In genomic region chr1:149937779-149938178, GRCh38 we compare ENCODE assay signal across 9 cellular contexts. TPM values are rescaled to one million over a fixed set of nuclear protein-coding genes. Genes with fewer than 3 reads are reported as not detected.
A peak's percentile ranks its signal among the peaks of the same experiment; 100 is the strongest.
DNase-seq lines count a peak whose midpoint lies in the region; FAIRE-seq and TF ChIP-seq lines count a peak whose summit lies in the region.
"Had no signal": no experiment of that assay in that cellular context is flagged by ENCODE, and none has a peak within 500 bp of the region (broad histone marks: within the 10 kb centered on the region; RNA-seq: fewer than 3 reads in every experiment).

No MANE protein-coding gene starts in this region.

- H3K27me3 Mint-ChIP-seq in T-helper 2 cell treated with Interferon-gamma antibody and Interleukin-4, amounts not matched to agents 5 μg/mL and 100 μg/mL, for 36 hours (ENCODE audit: low read depth): no peaks in the 10 kb centered on the region

- H3K9me3 ChIP-seq in endothelial cell of umbilical vein (replicated peaks; ENCODE audit: control insufficient read depth, insufficient read depth, low read length): no peaks in the 10 kb centered on the region
- no peaks in the 10 kb centered on the region for H3K9me3 ChIP-seq in smooth muscle cell (replicated peaks; ENCODE audit: low read depth)
- H3K9me3 ChIP-seq: neutrophil had no signal

- FAIRE-seq in endothelial cell of umbilical vein (lab: Jason Lieb, UNC): no peak

- H3K4me1 ChIP-seq in endothelial cell of umbilical vein (ENCODE audit: control insufficient read depth, extremely low read depth, insufficient read depth, low read length) (peaks cover 33% of the 10 kb centered on the region), smooth muscle cell (ENCODE audit: low read depth) (peaks cover 13% of the 10 kb centered on the region)

- CTCF ChIA-PET in endothelial cell of umbilical vein (lab: Charles Lee): interaction anchor here (0.8 to 1.2 kb wide), 3 partner anchors 10 to 50 kb away, joined by 3 to 4 read pairs (median 3); a partner anchor contains a TSS

- no peaks in the 10 kb centered on the region for H3K9me1 ChIP-seq in endothelial cell of umbilical vein (replicated peaks; ENCODE audit: control insufficient read depth, extremely low read depth, insufficient read depth, low read length)

- intact Hi-C loops in endothelial cell of umbilical vein (cut with micrococcal nuclease): no loop called here

- H3K36me3 ChIP-seq in endothelial cell of umbilical vein (ENCODE audit: control insufficient read depth in 2 of 2, extremely low read depth in 1 of 2, insufficient read depth in 2 of 2, low read length in 2 of 2) (no peaks in the 10 kb centered on the region), smooth muscle cell (ENCODE audit: low read depth) (no peaks in the 10 kb centered on the region)
- H3K36me3 ChIP-seq: neutrophil had no signal

- H3K4me3 ChIP-seq in endothelial cell of umbilical vein (replicated peaks in 1 of 3; ENCODE audit: insufficient read depth in 1 of 3, low read depth in 1 of 3, low read length in 3 of 3) (no peak overlapping the region), smooth muscle cell (peak overlapping the region; percentile 72)

- H2AFZ ChIP-seq in endothelial cell of umbilical vein (ENCODE audit: low read depth, low read length): no peak overlapping the region
- no peak overlapping the region for H2AFZ ChIP-seq in smooth muscle cell (ENCODE audit: low read depth)

- BruUV-seq in endothelial cell of umbilical vein (replicated peaks; lab: Mats Ljungman, UMichigan): no TSS peak

- peaks cover 20% of the 10 kb centered on the region for H3K4me1 Mint-ChIP-seq in T-helper 2 cell treated with Interferon-gamma antibody and Interleukin-4, amounts not matched to agents 5 μg/mL and 100 μg/mL, for 36 hours (ENCODE audit: low read depth)

- H4K20me1 ChIP-seq in endothelial cell of umbilical vein (replicated peaks; ENCODE audit: control insufficient read depth, extremely low read depth, insufficient read depth, low read length): no peaks in the 10 kb centered on the region
- no peaks in the 10 kb centered on the region for H4K20me1 ChIP-seq in smooth muscle cell (ENCODE audit: low read depth)

- no peaks in the 10 kb centered on the region for H3K9me3 Mint-ChIP-seq in T-helper 2 cell treated with Interferon-gamma antibody and Interleukin-4, amounts not matched to agents 5 μg/mL and 100 μg/mL, for 36 hours

- dilution Hi-C loops in endothelial cell of umbilical vein (cut with MboI; ENCODE audit: extremely low pct_ligation_motif_present, low sequenced_read_pairs): no loop called here

- H3K9ac ChIP-seq in endothelial cell of umbilical vein (replicated peaks; ENCODE audit: extremely low read depth, insufficient read depth, low read length) (no peak overlapping the region), smooth muscle cell (ENCODE audit: low read depth) (no peak overlapping the region)

- H3K4me2 ChIP-seq in endothelial cell of umbilical vein (ENCODE audit: insufficient read depth, low read length) (no peak overlapping the region), smooth muscle cell (peak overlapping the region; percentile 95)

- peak overlapping the region; percentile 46 for H3K4me3 Mint-ChIP-seq in T-helper 2 cell treated with Interferon-gamma antibody and Interleukin-4, amounts not matched to agents 5 μg/mL and 100 μg/mL, for 36 hours

- H3F3A ChIP-seq in smooth muscle cell (ENCODE audit: low read depth): peaks cover 27% of the 10 kb centered on the region

- H3K27me3 ChIP-seq in endothelial cell of umbilical vein (ENCODE audit: control insufficient read depth in 2 of 2, insufficient read depth in 2 of 2, low read length in 2 of 2) (no peaks in the 10 kb centered on the region), smooth muscle cell (ENCODE audit: low read depth) (no peaks in the 10 kb centered on the region)

- H3K79me2 ChIP-seq in endothelial cell of umbilical vein (ENCODE audit: control insufficient read depth, insufficient read depth, low read length) (no peaks in the 10 kb centered on the region), smooth muscle cell (ENCODE audit: low read depth) (no peaks in the 10 kb centered on the region)

- POLR2A ChIA-PET in endothelial cell of umbilical vein (lab: Charles Lee): interaction anchor here (2.0 kb wide), 1 partner anchor 50 kb away, joined by 6 read pairs; a partner anchor contains a TSS

- TF ChIP-seq POLR2A in endothelial cell of umbilical vein (IDR thresholded peaks at IDR 0.05; ENCODE audit: low read depth, low read length): no peak

- DNase-seq in T-helper 2 cell treated with Interferon-gamma antibody and Interleukin-4, amounts not matched to agents 5 μg/mL and 100 μg/mL, for 36 hours (ENCODE audit: low spot score): peak; percentile 24
- DNase-seq in T-helper 2 cell: no peak
- DNase-seq in RPMI8226: peak; percentile 51
- DNase-seq in endothelial cell of umbilical vein (ENCODE audit: low read depth, low spot score): peak; percentile 37
- DNase-seq in smooth muscle cell (lab: John Stamatoyannopoulos, UW; ENCODE audit: unreplicated experiment): no peak
- DNase-seq in amniotic stem cell (lab: John Stamatoyannopoulos, UW): no peak
- DNase-seq in DMS53 treated with DMSO at 0.1 percent for 48 hours (lab: John Stamatoyannopoulos, UW; ENCODE audit: unreplicated experiment): no peak
- no peak for DNase-seq in NCI-H82 treated with DMSO at 0.1 percent for 48 hours (lab: John Stamatoyannopoulos, UW; ENCODE audit: unreplicated experiment)

- H3K27ac Mint-ChIP-seq in T-helper 2 cell treated with Interferon-gamma antibody and Interleukin-4, amounts not matched to agents 5 μg/mL and 100 μg/mL, for 36 hours: peak overlapping the region; percentile 63

- TF ChIP-seq CTCF in endothelial cell of umbilical vein (IDR thresholded peaks at IDR 0.05; ENCODE audit: extremely low read depth in 1 of 2, insufficient read depth in 1 of 2, low read depth in 1 of 2, low read length in 2 of 2) (no peak), smooth muscle cell (IDR thresholded peaks at IDR 0.05; ENCODE audit: borderline replicate concordance, insufficient read depth, poor library complexity, severe bottlenecking) (no peak)

- no peak overlapping the region for H3K27ac ChIP-seq in endothelial cell of umbilical vein (ENCODE audit: insufficient read depth, low read depth, low read length)
- peak overlapping the region; percentile 93 for H3K27ac ChIP-seq in smooth muscle cell (ENCODE audit: low read depth)
- H3K27ac ChIP-seq: neutrophil had no signal

- no peaks in the 10 kb centered on the region for H3K36me3 Mint-ChIP-seq in T-helper 2 cell treated with Interferon-gamma antibody and Interleukin-4, amounts not matched to agents 5 μg/mL and 100 μg/mL, for 36 hours (ENCODE audit: low read depth)

TF ChIP-seq in endothelial cell of umbilical vein, 7 proteins besides CTCF, POLR2A, EP300 and RAD21 (continues in another document):
- TF ChIP-seq JUN (IDR thresholded peaks at IDR 0.05; ENCODE audit: borderline replicate concordance, insufficient read depth, insufficient read length, low read depth) (no peak), POLR2AphosphoS5 (IDR thresholded peaks at IDR 0.05; ENCODE audit: insufficient read depth, low read depth, low read length) (no peak), FOS (IDR thresholded peaks at IDR 0.05; ENCODE audit: borderline replicate concordance, insufficient read depth, low read length) (no peak)

RNA-seq across cellular contexts. Expression of gene MTMR11, which starts 1.1 kb away (rescaled TPM):
- 7.8 and 11.2 TPM in 2 replicates for total RNA-seq in endothelial cell of umbilical vein
- 14.4 and 16.9 TPM in 2 replicates for polyA plus RNA-seq in endothelial cell of umbilical vein
- polyA plus RNA-seq in endothelial cell of umbilical vein (2011; cell fraction: cytosol; rRNA removed): 9.1 and 10.4 TPM in 2 replicates
- 48.7 and 52.5 TPM in 2 replicates for polyA plus RNA-seq in endothelial cell of umbilical vein (2011; cell fraction: nucleus; rRNA removed)
- polyA plus RNA-seq in endothelial cell of umbilical vein (2012): 11.5 and 15.9 TPM in 2 replicates
- polyA minus RNA-seq in endothelial cell of umbilical vein: 17.6 and 28.9 TPM in 2 replicates
- polyA minus RNA-seq in endothelial cell of umbilical vein (2011; cell fraction: cytosol; rRNA and poly(A)+ RNA removed): 2.0 TPM
- polyA minus RNA-seq in endothelial cell of umbilical vein (2011; cell fraction: nucleus; rRNA and poly(A)+ RNA removed): 14.2 and 19.3 TPM in 2 replicates
- 19.4 and 23.5 TPM in 2 replicates for total RNA-seq in smooth muscle cell
- polyA plus RNA-seq in smooth muscle cell: 17.2 and 18.2 TPM in 2 replicates

RNA-seq across cellular contexts. Expression of gene SF3B4, which starts 10.2 kb away (rescaled TPM):
- total RNA-seq in endothelial cell of umbilical vein (68.7 and 74.4 TPM in 2 replicates), smooth muscle cell (27.3 and 32.8 TPM in 2 replicates)
- polyA plus RNA-seq in endothelial cell of umbilical vein (61.2 and 62.7 TPM in 2 replicates), smooth muscle cell (72.9 and 75.3 TPM in 2 replicates)
- 45.3 and 45.4 TPM in 2 replicates for polyA plus RNA-seq in endothelial cell of umbilical vein (2011; cell fraction: cytosol; rRNA removed)
- 33.4 and 44.2 TPM in 2 replicates for polyA plus RNA-seq in endothelial cell of umbilical vein (2011; cell fraction: nucleus; rRNA removed)
- polyA plus RNA-seq in endothelial cell of umbilical vein (2012): 43.0 and 79.3 TPM in 2 replicates
- polyA minus RNA-seq in endothelial cell of umbilical vein: 36.7 and 43.3 TPM in 2 replicates
- polyA minus RNA-seq in endothelial cell of umbilical vein (2011; cell fraction: cytosol; rRNA and poly(A)+ RNA removed): 38.5 TPM
- 17.8 and 34.2 TPM in 2 replicates for polyA minus RNA-seq in endothelial cell of umbilical vein (2011; cell fraction: nucleus; rRNA and poly(A)+ RNA removed)

RNA-seq across cellular contexts. Expression of gene SV2A, which starts 20.1 kb away (rescaled TPM):
- total RNA-seq in endothelial cell of umbilical vein: 3.9 and 5.4 TPM in 2 replicates
- 2.9 and 3.0 TPM in 2 replicates for polyA plus RNA-seq in endothelial cell of umbilical vein
- polyA plus RNA-seq in endothelial cell of umbilical vein (2011; cell fraction: cytosol; rRNA removed): 2.6 and 3.0 TPM in 2 replicates
- 2.7 and 3.9 TPM in 2 replicates for polyA plus RNA-seq in endothelial cell of umbilical vein (2011; cell fraction: nucleus; rRNA removed)
- polyA plus RNA-seq in endothelial cell of umbilical vein (2012): 3.5 and 6.0 TPM in 2 replicates
- polyA minus RNA-seq in endothelial cell of umbilical vein: 5.4 and 6.5 TPM in 2 replicates
- not detected for polyA minus RNA-seq in endothelial cell of umbilical vein (2011; cell fraction: cytosol; rRNA and poly(A)+ RNA removed)
- 1.3 and 1.8 TPM in 2 replicates for polyA minus RNA-seq in endothelial cell of umbilical vein (2011; cell fraction: nucleus; rRNA and poly(A)+ RNA removed)
- 9.8 and 14.6 TPM in 2 replicates for total RNA-seq in smooth muscle cell
- polyA plus RNA-seq in smooth muscle cell: 10.5 and 14.0 TPM in 2 replicates

RNA-seq across cellular contexts. Expression of gene BOLA1, which starts 38.4 kb away (rescaled TPM):
- total RNA-seq in endothelial cell of umbilical vein (7.0 and 10.8 TPM in 2 replicates), smooth muscle cell (14.3 and 21.3 TPM in 2 replicates)
- polyA plus RNA-seq in endothelial cell of umbilical vein (12.2 and 16.1 TPM in 2 replicates), smooth muscle cell (25.7 and 27.4 TPM in 2 replicates)
- 11.6 and 15.0 TPM in 2 replicates for polyA plus RNA-seq in endothelial cell of umbilical vein (2011; cell fraction: cytosol; rRNA removed)
- 5.8 and 8.2 TPM in 2 replicates for polyA plus RNA-seq in endothelial cell of umbilical vein (2011; cell fraction: nucleus; rRNA removed)
- 7.1 and 8.3 TPM in 2 replicates for polyA plus RNA-seq in endothelial cell of umbilical vein (2012)
- 2.0 and 3.7 TPM in 2 replicates for polyA minus RNA-seq in endothelial cell of umbilical vein
- polyA minus RNA-seq in endothelial cell of umbilical vein (2011; cell fraction: cytosol; rRNA and poly(A)+ RNA removed): 5.5 TPM
- 1.0 and 2.2 TPM in 2 replicates for polyA minus RNA-seq in endothelial cell of umbilical vein (2011; cell fraction: nucleus; rRNA and poly(A)+ RNA removed)

Comparison
In these comparisons a context has a peak if more than half of its experiments do, and no peak if none do; other contexts are left out.
1. DNase-seq: peak in T-helper 2 cell treated with Interferon-gamma antibody and Interleukin-4, amounts not matched to agents 5 μg/mL and 100 μg/mL, for 36 hours (single experiment), RPMI8226 (single experiment) and endothelial cell of umbilical vein (single experiment); none in T-helper 2 cell (0 of 5), smooth muscle cell (single experiment), amniotic stem cell (single experiment), DMS53 treated with DMSO at 0.1 percent for 48 hours (single experiment) and NCI-H82 treated with DMSO at 0.1 percent for 48 hours (single experiment).